Comparison of ENCODE assay signal across 20 cellular contexts in genomic region chr12:82964446-82964845, GRCh38.
A peak's percentile ranks its signal among the peaks of the same experiment; 100 is the strongest.
DNase-seq lines count a peak whose midpoint lies in the region; TF ChIP-seq lines count a peak whose summit lies in the region.
"Had no signal": no experiment of that assay in that cellular context is flagged by ENCODE, and none has a peak within 500 bp of the region (broad histone marks: within the 10 kb centered on the region; RNA-seq: fewer than 3 reads in every experiment).

No MANE protein-coding gene starts in this region.

- H3K27me3 ChIP-seq in breast epithelium, result no peaks in the 10 kb centered on the region
- H3K27me3 ChIP-seq: heart left ventricle, sigmoid colon had no signal

- TF ChIP-seq POLR2A in breast epithelium (IDR thresholded peaks at IDR 0.05), result no peak

- POLR2A ChIA-PET in MCF 10A (lab: Yijun Ruan, JAX), result no interaction called here
- POLR2A ChIA-PET in activated CD4-positive, alpha-beta memory T cell treated with anti-CD3 and anti-CD28 coated beads for 36 hours (lab: Charles Lee), result no interaction called here

- no peak overlapping the region for H3K27ac ChIP-seq in breast epithelium
- H3K27ac ChIP-seq: heart left ventricle, sigmoid colon, thoracic aorta had no signal

- CTCF ChIA-PET in MCF 10A (lab: Yijun Ruan, JAX), result interaction anchor here (0.6 to 1.2 kb wide), 3 partner anchors 487 to 859 kb away, joined by 3 to 4 read pairs (median 3); no protein-coding TSS in a partner anchor
- CTCF ChIA-PET in activated CD4-positive, alpha-beta memory T cell treated with anti-CD3 and anti-CD28 coated beads for 36 hours (lab: Charles Lee), result no interaction called here

- no peak for TF ChIP-seq CTCF in MCF 10A (IDR thresholded peaks at IDR 0.05; ENCODE audit: unreplicated experiment)
- TF ChIP-seq CTCF in breast epithelium (IDR thresholded peaks at IDR 0.05), result no peak
- no peak for TF ChIP-seq CTCF in fibroblast of pulmonary artery (IDR thresholded peaks at IDR 0.05; ENCODE audit: low read length, missing control alignments)
- TF ChIP-seq CTCF in type B pancreatic cell (conservative IDR thresholded peaks at IDR 0.05), result no peak

- H3K27me3 Mint-ChIP-seq in MCF 10A (ENCODE audit: insufficient read depth, unreplicated experiment) (no peaks in the 10 kb centered on the region), type B pancreatic cell (no peaks in the 10 kb centered on the region)
- no peaks in the 10 kb centered on the region for H3K27me3 Mint-ChIP-seq in activated CD4-positive, alpha-beta memory T cell treated with anti-CD3 and anti-CD28 coated beads for 36 hours
- H3K27me3 Mint-ChIP-seq: IgD-negative memory B cell; stimulated activated memory B cell treated with anti-CD40 and anti-IgM and Interleukin-4, amounts not matched to agents 10 μg/mL and 1 μg/mL and 100 μg/mL, for 72 hours had no signal

- no peaks in the 10 kb centered on the region for H3K4me1 ChIP-seq in breast epithelium

- H3K9me3 Mint-ChIP-seq in MCF 10A (ENCODE audit: unreplicated experiment) (no peaks in the 10 kb centered on the region), type B pancreatic cell (no peaks in the 10 kb centered on the region)
- no peaks in the 10 kb centered on the region for H3K9me3 Mint-ChIP-seq in activated CD4-positive, alpha-beta memory T cell treated with anti-CD3 and anti-CD28 coated beads for 36 hours
- H3K9me3 Mint-ChIP-seq: stimulated activated memory B cell treated with anti-CD40 and anti-IgM and Interleukin-4, amounts not matched to agents 10 μg/mL and 1 μg/mL and 100 μg/mL, for 72 hours had no signal

- no peaks in the 10 kb centered on the region for H3K36me3 ChIP-seq in breast epithelium
- H3K36me3 ChIP-seq: heart left ventricle, thoracic aorta had no signal

- no peaks in the 10 kb centered on the region for H3K9me3 ChIP-seq in breast epithelium
- H3K9me3 ChIP-seq: heart left ventricle, sigmoid colon, thoracic aorta had no signal

- in situ Hi-C loops in SK-MEL-5 (cut with HindIII; ENCODE audit: low pct_unique_long_range_greater_than_20kb, low sequenced_read_pairs), result no loop called here

- H3K4me3 Mint-ChIP-seq in MCF 10A (ENCODE audit: unreplicated experiment) (no peak overlapping the region), type B pancreatic cell (peak overlapping the region; percentile 40)
- H3K4me3 Mint-ChIP-seq in activated CD4-positive, alpha-beta memory T cell treated with anti-CD3 and anti-CD28 coated beads for 36 hours, result no peak overlapping the region
- H3K4me3 Mint-ChIP-seq: IgD-negative memory B cell; stimulated activated memory B cell treated with anti-CD40 and anti-IgM and Interleukin-4, amounts not matched to agents 10 μg/mL and 1 μg/mL and 100 μg/mL, for 72 hours had no signal

- H3K36me3 Mint-ChIP-seq in MCF 10A (ENCODE audit: insufficient read depth, unreplicated experiment) (no peaks in the 10 kb centered on the region), type B pancreatic cell (peaks cover 9% of the 10 kb centered on the region)
- no peaks in the 10 kb centered on the region for H3K36me3 Mint-ChIP-seq in activated CD4-positive, alpha-beta memory T cell treated with anti-CD3 and anti-CD28 coated beads for 36 hours
- H3K36me3 Mint-ChIP-seq: stimulated activated memory B cell treated with anti-CD40 and anti-IgM and Interleukin-4, amounts not matched to agents 10 μg/mL and 1 μg/mL and 100 μg/mL, for 72 hours had no signal

- H3K27ac Mint-ChIP-seq in MCF 10A (ENCODE audit: low read depth, unreplicated experiment) (no peak overlapping the region), type B pancreatic cell (no peak overlapping the region)
- no peak overlapping the region for H3K27ac Mint-ChIP-seq in activated CD4-positive, alpha-beta memory T cell treated with anti-CD3 and anti-CD28 coated beads for 36 hours
- H3K27ac Mint-ChIP-seq: IgD-negative memory B cell; stimulated activated memory B cell treated with anti-CD40 and anti-IgM and Interleukin-4, amounts not matched to agents 10 μg/mL and 1 μg/mL and 100 μg/mL, for 72 hours had no signal

- H3K4me1 Mint-ChIP-seq in MCF 10A (ENCODE audit: insufficient read depth, unreplicated experiment) (no peaks in the 10 kb centered on the region), type B pancreatic cell (ENCODE audit: unreplicated experiment) (peaks cover 13% of the 10 kb centered on the region)
- H3K4me1 Mint-ChIP-seq in activated CD4-positive, alpha-beta memory T cell treated with anti-CD3 and anti-CD28 coated beads for 36 hours (ENCODE audit: low read depth), result peaks cover 8% of the 10 kb centered on the region
- H3K4me1 Mint-ChIP-seq: IgD-negative memory B cell; stimulated activated memory B cell treated with anti-CD40 and anti-IgM and Interleukin-4, amounts not matched to agents 10 μg/mL and 1 μg/mL and 100 μg/mL, for 72 hours had no signal

- intact Hi-C loops in MCF 10A (cut with micrococcal nuclease), result no loop called here
- intact Hi-C loops in breast epithelium (cut with DNase I; ENCODE audit: low total_unique reads), result loop anchor here (10.0 kb wide), 1 partner anchor 1570 kb away; no protein-coding TSS in a partner anchor
- intact Hi-C loops in activated CD4-positive, alpha-beta memory T cell treated with anti-CD3 and anti-CD28 coated beads for 36 hours (cut with micrococcal nuclease), result no loop called here

- DNase-seq in MCF 10A (ENCODE audit: unreplicated experiment), result peak; percentile 24
- DNase-seq in breast epithelium (ENCODE audit: low spot score in 2 of 2), result no peak
- DNase-seq in SK-MEL-5 (ENCODE audit: low read depth, low spot score), result peak; percentile 15
- DNase-seq in fibroblast of pulmonary artery (ENCODE audit: low read depth), result peak; percentile 5
- DNase-seq in type B pancreatic cell (ENCODE audit: extremely low spot score, unreplicated experiment), result no peak
- DNase-seq in stimulated activated CD4-positive, alpha-beta T cell treated with anti-CD3 and anti-CD28 coated beads, Interleukin-4, amount 100 ng/mL, for 1 hour, result no peak
- DNase-seq in activated CD4-positive, alpha-beta memory T cell treated with anti-CD3 and anti-CD28 coated beads for 36 hours, result no peak
- DNase-seq in AML-193 (lab: John Stamatoyannopoulos, UW), result no peak
- DNase-seq: activated CD4-positive, alpha-beta T cell treated with anti-CD3 and anti-CD28 coated beads for 48 hours; activated gamma-delta T cell; amygdala; DMS153; GF-D8; heart left ventricle; MM.1S; NCI-H446 treated with DMSO at 0.1 percent for 48 hours; sigmoid colon had no signal

- BruUV-seq in MCF 10A (replicated peaks; lab: Mats Ljungman, UMichigan), result no TSS peak

- no peak overlapping the region for H3K4me3 ChIP-seq in breast epithelium
- H3K4me3 ChIP-seq in fibroblast of pulmonary artery (replicated peaks; ENCODE audit: low read depth, low read length), result no peak overlapping the region
- H3K4me3 ChIP-seq: heart left ventricle, sigmoid colon, thoracic aorta had no signal

Comparison
In these comparisons a context has a peak if more than half of its experiments do, and no peak if none do; other contexts are left out.
1. DNase-seq: peak in MCF 10A (single experiment), SK-MEL-5 (single experiment) and fibroblast of pulmonary artery (single experiment); none in breast epithelium (0 of 2), type B pancreatic cell (single experiment), stimulated activated CD4-positive, alpha-beta T cell treated with anti-CD3 and anti-CD28 coated beads, Interleukin-4, amount 100 ng/mL, for 1 hour (single experiment), activated CD4-positive, alpha-beta memory T cell treated with anti-CD3 and anti-CD28 coated beads for 36 hours (single experiment) and AML-193 (0 of 2).